In the genomic region with DNA sequence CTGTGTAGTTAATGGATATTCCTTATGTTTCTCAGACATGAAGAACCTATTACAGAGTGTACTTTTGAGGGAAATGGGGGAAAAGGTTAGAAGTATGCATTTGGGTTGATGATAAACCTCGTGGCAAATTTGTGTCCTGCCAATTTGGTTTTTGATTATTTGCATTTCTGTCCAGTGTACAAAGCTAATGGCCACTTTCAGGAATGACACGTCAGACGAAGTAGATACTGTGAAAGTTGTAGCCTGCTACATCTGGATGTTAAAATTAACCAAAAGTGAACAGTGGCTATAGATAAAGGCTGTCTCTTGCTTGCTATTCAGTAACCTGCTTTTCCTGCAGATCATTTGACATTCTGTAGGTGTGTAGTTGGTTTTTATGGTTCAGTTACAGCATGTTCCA, we compare ENCODE assay signal across 9 cellular contexts. TPM values are rescaled to one million over a fixed set of nuclear protein-coding genes. Genes with fewer than 3 reads are reported as not detected.
DNase-seq lines count a peak whose midpoint lies in the region; ATAC-seq and TF ChIP-seq lines count a peak whose summit lies in the region.
"Had no signal": no experiment of that assay in that cellular context is flagged by ENCODE, and none has a peak within 500 bp of the region (broad histone marks: within the 10 kb centered on the region; RNA-seq: fewer than 3 reads in every experiment).

No MANE protein-coding gene starts in this region.

- H3K4me3 ChIP-seq in coronary artery (peak overlapping the region; percentile 85), osteoblast (ENCODE audit: insufficient read depth, low read length) (peak overlapping the region; percentile 82)

- no peaks in the 10 kb centered on the region for H3K27me3 ChIP-seq in osteoblast (ENCODE audit: insufficient read depth, low read length)
- H3K27me3 ChIP-seq: foreskin keratinocyte had no signal

- H3K9me3 ChIP-seq in osteoblast (ENCODE audit: low read depth, low read length) = no peaks in the 10 kb centered on the region

- peak overlapping the region in 2 of 3 donors; percentile 82 to 97 for H3K27ac Mint-ChIP-seq in IgD-negative memory B cell

- H4K20me1 ChIP-seq in osteoblast (ENCODE audit: insufficient read depth, low read length) = no peaks in the 10 kb centered on the region

- H3K9me3 Mint-ChIP-seq in activated T-cell treated with anti-CD3 and anti-CD28 coated beads, Interleukin-2, amount 50 U/mL, for 4 hours = no peaks in the 10 kb centered on the region
- peaks cover 0 to 2% (median 0%) of the 10 kb centered on the region in 3 donors for H3K9me3 Mint-ChIP-seq in IgD-negative memory B cell

- H3K36me3 ChIP-seq in osteoblast (ENCODE audit: insufficient read depth, low read length) = peaks cover 4% of the 10 kb centered on the region

- H3K27me3 Mint-ChIP-seq in activated T-cell treated with anti-CD3 and anti-CD28 coated beads, Interleukin-2, amount 50 U/mL, for 4 hours (ENCODE audit: low read depth) = no peaks in the 10 kb centered on the region
- no peaks in the 10 kb centered on the region for H3K27me3 Mint-ChIP-seq in IgD-negative memory B cell

- H2AFZ ChIP-seq in osteoblast (ENCODE audit: low read length) = no peak overlapping the region

- H3K4me1 ChIP-seq in osteoblast (ENCODE audit: insufficient read depth, low read length) = peaks cover 4% of the 10 kb centered on the region

- no peak for DNase-seq in activated T-cell treated with anti-CD3 and anti-CD28 coated beads, Interleukin-2, amount 50 U/mL, for 4 hours
- no peak for DNase-seq in activated T-cell treated with anti-CD3 and anti-CD28 coated beads, Interleukin-2, amount 50 U/mL, for 1 hour
- DNase-seq in coronary artery (ENCODE audit: low spot score) = no peak
- DNase-seq in osteoblast (ENCODE audit: insufficient read length, low spot score, missing footprints) = no peak
- DNase-seq in HUDEP-2 (lab: John Stamatoyannopoulos, UW; ENCODE audit: unreplicated experiment in 76 of 76) = no peak

- TF ChIP-seq CTCF in coronary artery (IDR thresholded peaks at IDR 0.05) (no peak), osteoblast (IDR thresholded peaks at IDR 0.05; ENCODE audit: extremely low read depth, low read depth, low read length) (no peak)

- peak overlapping the region; percentile 75 for H3K4me2 ChIP-seq in osteoblast (ENCODE audit: insufficient read depth, low read length)

- H3K79me2 ChIP-seq in osteoblast (ENCODE audit: insufficient read depth, low read length) = peaks cover 14% of the 10 kb centered on the region

- peaks cover 5% of the 10 kb centered on the region for H3K36me3 Mint-ChIP-seq in activated T-cell treated with anti-CD3 and anti-CD28 coated beads, Interleukin-2, amount 50 U/mL, for 4 hours (ENCODE audit: insufficient read depth)
- peaks cover 5% of the 10 kb centered on the region for H3K36me3 Mint-ChIP-seq in IgD-negative memory B cell

- peak overlapping the region; percentile 86 for H3K4me3 Mint-ChIP-seq in activated T-cell treated with anti-CD3 and anti-CD28 coated beads, Interleukin-2, amount 50 U/mL, for 4 hours
- peak overlapping the region; percentile 85 to 93 (median 92) for H3K4me3 Mint-ChIP-seq in IgD-negative memory B cell

- no peak for ATAC-seq in activated T-cell treated with anti-CD3 and anti-CD28 coated beads, Interleukin-2, amount 50 U/mL, for 4 hours
- ATAC-seq in GM18505 (IDR thresholded peaks at IDR 0.05; ENCODE audit: unreplicated experiment) = no peak
- ATAC-seq in HG02571 (IDR thresholded peaks at IDR 0.05; ENCODE audit: unreplicated experiment) = no peak

- no peak for TF ChIP-seq POLR2A in GM18505 (IDR thresholded peaks at IDR 0.05; ENCODE audit: borderline replicate concordance, extremely low read depth, insufficient read depth, insufficient read length)

- no peak overlapping the region for H3K27ac ChIP-seq in coronary artery
- H3K27ac ChIP-seq in osteoblast (ENCODE audit: low read depth, low read length) = no peak overlapping the region

- H3K4me1 Mint-ChIP-seq in activated T-cell treated with anti-CD3 and anti-CD28 coated beads, Interleukin-2, amount 50 U/mL, for 4 hours (ENCODE audit: low read depth) = peaks cover 18% of the 10 kb centered on the region
- H3K4me1 Mint-ChIP-seq in IgD-negative memory B cell = peaks cover 1 to 12% (median 5%) of the 10 kb centered on the region in 3 donors

RNA-seq across cellular contexts. Expression of gene PRDX4, which starts 1.0 kb away (rescaled TPM):
- 100 to 1,000 TPM; 100 to 118 (median 112) TPM for total RNA-seq in activated T-cell treated with anti-CD3 and anti-CD28 coated beads, Interleukin-2, amount 50 U/mL, for 4 hours
- 52.6 TPM for polyA plus RNA-seq in IgD-negative memory B cell
- 253 and 284 TPM in 2 replicates for total RNA-seq in osteoblast
